ENCODE assay signal across 13 cellular contexts in the genomic region with DNA sequence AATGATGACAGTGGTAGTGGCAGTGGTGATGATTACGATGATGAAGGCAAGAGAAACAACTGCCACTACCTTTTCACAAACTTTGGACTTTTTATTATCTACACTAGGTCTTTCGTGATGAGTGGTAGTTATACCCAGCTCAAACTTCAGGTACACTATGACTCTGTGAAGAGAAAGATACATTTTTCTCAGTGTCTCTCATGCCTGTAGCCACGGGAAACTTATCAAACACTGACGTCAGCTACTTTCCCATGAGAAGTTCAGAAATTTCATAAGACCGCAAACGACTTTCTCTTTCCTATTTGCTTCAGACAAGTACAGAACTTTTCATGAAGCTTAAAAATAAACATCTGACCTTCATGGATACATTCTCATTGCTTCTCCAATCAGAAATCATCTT. TPM values are rescaled to one million over a fixed set of nuclear protein-coding genes. Genes with fewer than 3 reads are reported as not detected.
A peak's percentile ranks its signal among the peaks of the same experiment; 100 is the strongest.
DNase-seq lines count a peak whose midpoint lies in the region; ATAC-seq and TF ChIP-seq lines count a peak whose summit lies in the region.
"Had no signal": no experiment of that assay in that cellular context is flagged by ENCODE, and none has a peak within 500 bp of the region (broad histone marks: within the 10 kb centered on the region; RNA-seq: fewer than 3 reads in every experiment).

No MANE protein-coding gene starts in this region.

- no peak for TF ChIP-seq POLR2A in IMR-90 (IDR thresholded peaks at IDR 0.05; ENCODE audit: low read depth, low read length)

- H3K36me3 Mint-ChIP-seq in chondrocyte (ENCODE audit: low read depth) (peaks cover 40% of the 10 kb centered on the region), progenitor cell of endocrine pancreas (ENCODE audit: insufficient read depth) (peaks cover 1% of the 10 kb centered on the region)

- H3K9me3 ChIP-seq in IMR-90 (ENCODE audit: control insufficient read depth, insufficient read depth, low read length) (no peaks in the 10 kb centered on the region), smooth muscle cell (replicated peaks; ENCODE audit: low read depth) (no peaks in the 10 kb centered on the region), HAP-1 (no peaks in the 10 kb centered on the region)
- H3K9me3 ChIP-seq: BE2C, body of pancreas had no signal

- H3K36me3 ChIP-seq in IMR-90 (ENCODE audit: control insufficient read depth, insufficient read depth, low read length) (peaks cover 10% of the 10 kb centered on the region; the same call in 1 of the 2 replicates), smooth muscle cell (ENCODE audit: low read depth) (no peaks in the 10 kb centered on the region), HAP-1 (replicated peaks) (no peaks in the 10 kb centered on the region)
- H3K36me3 ChIP-seq: BE2C had no signal

- no peak overlapping the region for H3K4ac ChIP-seq in IMR-90 (ENCODE audit: low read depth, low read length)

- POLR2A ChIA-PET in IMR-90 (lab: Charles Lee; ENCODE audit: unreplicated experiment): no interaction called here

- no peak for TF ChIP-seq CTCF in IMR-90 (conservative IDR thresholded peaks at IDR 0.05; ENCODE audit: low read depth, low read length)
- TF ChIP-seq CTCF in chondrocyte (IDR thresholded peaks at IDR 0.05): no peak
- no peak for TF ChIP-seq CTCF in smooth muscle cell (IDR thresholded peaks at IDR 0.05; ENCODE audit: borderline replicate concordance, insufficient read depth, poor library complexity, severe bottlenecking)
- TF ChIP-seq CTCF in progenitor cell of endocrine pancreas (IDR thresholded peaks at IDR 0.05; ENCODE audit: unreplicated experiment): no peak

- no peak overlapping the region for H3K23ac ChIP-seq in IMR-90 (ENCODE audit: low read depth, low read length)

- H3K9me3 Mint-ChIP-seq in chondrocyte (ENCODE audit: low read depth): no peaks in the 10 kb centered on the region
- H3K9me3 Mint-ChIP-seq in progenitor cell of endocrine pancreas (ENCODE audit: low read depth): no peaks in the 10 kb centered on the region
- H3K9me3 Mint-ChIP-seq: activated T-helper 2 cell treated with anti-CD3 and anti-CD28 coated beads, Interferon-gamma antibody, Interleukin-2, Interleukin-4, amounts not matched to agents 10 μg/mL and 5 μg/mL and 100 μg/mL, durations not matched to agents 14 hours and 24 hours and 36 hours; IgD-negative memory B cell had no signal

- no peak overlapping the region for H4K8ac ChIP-seq in IMR-90 (ENCODE audit: low read depth in 2 of 2, low read length in 2 of 2)

- H3K27ac ChIP-seq in IMR-90 (ENCODE audit: insufficient read depth, low read length) (no peak overlapping the region), smooth muscle cell (ENCODE audit: low read depth) (peak overlapping the region; percentile 98)
- H3K27ac ChIP-seq: body of pancreas had no signal

- peaks cover 10 to 75% of the 10 kb centered on the region in 2 experiments for H3K79me1 ChIP-seq in IMR-90 (ENCODE audit: low read depth in 1 of 2, low read length in 2 of 2)

- BruUV-seq in IMR-90 (replicated peaks; lab: Mats Ljungman, UMichigan): no TSS peak

- DNase-seq in IMR-90 (peak; percentile 75), chondrocyte (ENCODE audit: low spot score) (no peak), hepatic stellate cell (ENCODE audit: low spot score) (peak; percentile 41), smooth muscle cell (lab: John Stamatoyannopoulos, UW; ENCODE audit: unreplicated experiment) (no peak), HAP-1 (ENCODE audit: low spot score in 2 of 2) (no peak), progenitor cell of endocrine pancreas (ENCODE audit: low spot score, unreplicated experiment) (no peak)
- DNase-seq: BE2C, body of pancreas, mammary epithelial cell had no signal

- no peak overlapping the region for H2BK20ac ChIP-seq in IMR-90 (ENCODE audit: low read depth, low read length)

- no peak overlapping the region for H3K56ac ChIP-seq in IMR-90 (ENCODE audit: extremely low read depth, insufficient read depth, low read length)

- H3K18ac ChIP-seq in IMR-90 (ENCODE audit: low read depth, low read length): no peak overlapping the region

- H3K14ac ChIP-seq in IMR-90 (replicated peaks; ENCODE audit: low read depth, low read length): no peak overlapping the region

- dilution Hi-C loops in IMR-90 (cut with HindIII; ENCODE audit: low sequenced_read_pairs, unreplicated experiment): no loop called here

- no peak for TF ChIP-seq RAD21 in IMR-90 (IDR thresholded peaks at IDR 0.05; ENCODE audit: low read length)

- H3K4me1 Mint-ChIP-seq in chondrocyte (ENCODE audit: low read depth) (peaks cover 97% of the 10 kb centered on the region), progenitor cell of endocrine pancreas (ENCODE audit: low read depth) (peaks cover 16% of the 10 kb centered on the region)

- H3K27me3 ChIP-seq in IMR-90 (ENCODE audit: control insufficient read depth, insufficient read depth, low read length) (no peaks in the 10 kb centered on the region), smooth muscle cell (ENCODE audit: low read depth) (no peaks in the 10 kb centered on the region), HAP-1 (ENCODE audit: low read depth) (no peaks in the 10 kb centered on the region)
- H3K27me3 ChIP-seq: BE2C, body of pancreas had no signal

- peaks cover 61% of the 10 kb centered on the region for H3F3A ChIP-seq in smooth muscle cell (ENCODE audit: low read depth)

- in situ Hi-C loops in IMR-90 (cut with MboI; ENCODE audit: low sequenced_read_pairs) (no loop called here), HAP-1 (cut with MboI; ENCODE audit: low sequenced_read_pairs) (no loop called here)

- H3K4me3 Mint-ChIP-seq in chondrocyte (ENCODE audit: unreplicated experiment) (no peak overlapping the region), progenitor cell of endocrine pancreas (ENCODE audit: low read depth) (no peak overlapping the region)
- H3K4me3 Mint-ChIP-seq: IgD-negative memory B cell had no signal

- H3K9ac ChIP-seq in IMR-90 (ENCODE audit: low read depth, low read length) (no peak overlapping the region), smooth muscle cell (ENCODE audit: low read depth) (no peak overlapping the region)

- no peak overlapping the region for H2BK120ac ChIP-seq in IMR-90 (ENCODE audit: low read depth, low read length)

- H3K4me2 ChIP-seq in IMR-90 (ENCODE audit: low read depth, low read length): no peak overlapping the region
- H3K4me2 ChIP-seq in smooth muscle cell: peak overlapping the region; percentile 0

- H2BK15ac ChIP-seq in IMR-90 (ENCODE audit: low read depth, low read length): no peak overlapping the region

- H2AK9ac ChIP-seq in IMR-90 (replicated peaks; ENCODE audit: low read depth, low read length, poor library complexity): no peak overlapping the region

- CTCF ChIA-PET in IMR-90 (lab: Yijun Ruan, JAX): no interaction called here

- H4K5ac ChIP-seq in IMR-90 (ENCODE audit: low read depth, low read length): no peak overlapping the region

- no peak overlapping the region for H3K4me3 ChIP-seq in IMR-90 (ENCODE audit: insufficient read depth, low read depth, low read length)
- H3K4me3 ChIP-seq in smooth muscle cell: no peak overlapping the region
- H3K4me3 ChIP-seq in HAP-1: no peak overlapping the region
- H3K4me3 ChIP-seq: body of pancreas had no signal

- no peak overlapping the region for H2AK5ac ChIP-seq in IMR-90 (ENCODE audit: low read depth, low read length)

- peak overlapping the region; percentile 94 for H3K27ac Mint-ChIP-seq in chondrocyte (ENCODE audit: unreplicated experiment)
- no peak overlapping the region for H3K27ac Mint-ChIP-seq in progenitor cell of endocrine pancreas
- H3K27ac Mint-ChIP-seq: activated T-helper 2 cell treated with anti-CD3 and anti-CD28 coated beads, Interferon-gamma antibody, Interleukin-2, Interleukin-4, amounts not matched to agents 10 μg/mL and 5 μg/mL and 100 μg/mL, durations not matched to agents 14 hours and 24 hours and 36 hours; IgD-negative memory B cell had no signal

- H2AFZ ChIP-seq in IMR-90 (replicated peaks; ENCODE audit: low read length, poor library complexity) (no peak overlapping the region), smooth muscle cell (ENCODE audit: low read depth) (no peak overlapping the region)

- peaks cover 8% of the 10 kb centered on the region for H3K9me1 ChIP-seq in IMR-90 (ENCODE audit: insufficient read depth, low read length)

- H3K79me2 ChIP-seq in smooth muscle cell (ENCODE audit: low read depth): peaks cover 99% of the 10 kb centered on the region

- no peak; the same call in 1 of the 2 replicates for ATAC-seq in IMR-90 (ENCODE audit: low read depth)
- no peak for ATAC-seq in HG02840 (IDR thresholded peaks at IDR 0.05; ENCODE audit: low FRiP score, unreplicated experiment)
- no peak for ATAC-seq in SK-N-SH treated with all-trans-retinoic acid at 6 μM for 48 hours
- ATAC-seq: body of pancreas had no signal

- H2BK5ac ChIP-seq in IMR-90 (ENCODE audit: low read depth, low read length, poor library complexity, severe bottlenecking): no peak overlapping the region

- WGBS in IMR-90 (ENCODE audit: extremely low coverage in 2 of 2, insufficient read length in 1 of 2), 2 experiments: 89% methylated on average over 4 of the region's 6 CpGs; no CpG with 5 or more reads in 1 of the 2 experiments
- WGBS in smooth muscle cell (ENCODE audit: low lambda C conversion rate): 55% methylated on average over 6 of the region's 6 CpGs

- no peak overlapping the region for H4K91ac ChIP-seq in IMR-90 (ENCODE audit: insufficient read depth, low read depth, low read length)

- no peaks in the 10 kb centered on the region for H3K27me3 Mint-ChIP-seq in chondrocyte (ENCODE audit: low read depth)
- no peaks in the 10 kb centered on the region for H3K27me3 Mint-ChIP-seq in progenitor cell of endocrine pancreas

- H4K20me1 ChIP-seq in IMR-90 (ENCODE audit: insufficient read depth, low read length) (peaks cover 92% of the 10 kb centered on the region), smooth muscle cell (ENCODE audit: low read depth) (peaks cover 99% of the 10 kb centered on the region)

- H3K4me1 ChIP-seq in IMR-90 (ENCODE audit: control insufficient read depth, insufficient read depth, low read length) (peaks cover 17% of the 10 kb centered on the region), smooth muscle cell (ENCODE audit: low read depth) (peaks cover 7% of the 10 kb centered on the region), HAP-1 (no peaks in the 10 kb centered on the region)
- H3K4me1 ChIP-seq: body of pancreas had no signal

- intact Hi-C loops in IMR-90 (cut with micrococcal nuclease): no loop called here

TF ChIP-seq in IMR-90, 13 proteins besides CTCF, POLR2A, EP300 and RAD21 (continues in another document):
- no peak for TF ChIP-seq SMC3 (IDR thresholded peaks at IDR 0.05; ENCODE audit: low read depth, low read length)

RNA-seq across cellular contexts. Expression of a gene that starts 57.0 kb away (rescaled TPM):
- total RNA-seq in IMR-90 (2012; rRNA removed) (487 and 532 TPM in 2 replicates), chondrocyte (1,623 to 1,979 TPM (median 1,941 TPM) in 3 replicates), smooth muscle cell (948 and 1,024 TPM in 2 replicates), progenitor cell of endocrine pancreas (95.4 and 106 TPM in 2 replicates)
- polyA plus RNA-seq in IMR-90 (2012; rRNA removed) (375 and 382 TPM in 2 replicates), smooth muscle cell (1,552 and 1,869 TPM in 2 replicates)
- 140 and 308 TPM in 2 replicates for polyA plus RNA-seq in IMR-90 (2012; cell fraction: cytosol; rRNA removed)
- 114 and 384 TPM in 2 replicates for polyA plus RNA-seq in IMR-90 (2012; cell fraction: nucleus; rRNA removed; ENCODE audit: low replicate concordance)

Comparison
In these comparisons a context has a peak if more than half of its experiments do, and no peak if none do; other contexts are left out.
1. DNase-seq: peak in IMR-90 (single experiment) and hepatic stellate cell (single experiment); none in chondrocyte (single experiment), smooth muscle cell (single experiment), HAP-1 (0 of 2) and progenitor cell of endocrine pancreas (single experiment).